Comparison of ENCODE assay signal across 13 cellular contexts in the genomic region with DNA sequence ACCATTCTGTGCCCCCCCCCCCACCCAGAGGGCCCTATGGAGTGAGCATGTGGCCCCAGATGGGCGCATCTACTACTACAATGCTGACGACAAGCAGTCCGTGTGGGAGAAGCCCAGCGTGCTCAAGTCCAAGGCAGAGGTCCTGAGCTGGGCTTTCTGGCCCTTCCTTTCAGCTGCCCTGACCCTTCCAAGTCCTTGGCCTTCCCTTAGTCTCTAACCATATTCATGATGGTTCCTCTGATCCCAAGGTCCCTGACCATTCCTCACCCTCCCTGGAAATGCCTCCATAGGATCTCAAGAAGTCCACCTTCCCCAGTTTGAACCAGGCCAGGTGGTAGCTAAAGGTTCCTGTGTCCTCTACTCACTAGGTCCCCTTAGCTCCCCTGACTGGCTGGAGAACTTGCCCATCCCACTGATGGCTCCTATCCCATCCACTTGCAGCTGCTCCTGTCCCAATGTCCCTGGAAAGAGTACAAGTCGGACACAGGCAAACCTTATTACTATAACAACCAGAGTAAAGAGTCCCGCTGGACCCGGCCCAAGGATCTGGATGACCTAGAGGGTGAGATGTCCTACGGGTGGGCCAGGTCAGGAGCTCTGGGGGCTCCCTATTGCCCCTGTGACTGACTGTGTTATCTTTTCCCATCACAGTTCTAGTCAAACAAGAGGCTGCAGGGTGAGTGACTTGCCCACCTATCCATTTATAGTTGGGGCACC. TPM values are rescaled to one million over a fixed set of nuclear protein-coding genes. Genes with fewer than 3 reads are reported as not detected.
DNase-seq lines count a peak whose midpoint lies in the region; ATAC-seq and TF ChIP-seq lines count a peak whose summit lies in the region.
"Had no signal": no experiment of that assay in that cellular context is flagged by ENCODE, and none has a peak within 500 bp of the region (broad histone marks: within the 10 kb centered on the region; RNA-seq: fewer than 3 reads in every experiment).

No MANE protein-coding gene starts in this region.

- no peak overlapping the region for H4K5ac ChIP-seq in IMR-90 (ENCODE audit: low read depth, low read length)

- H3K14ac ChIP-seq in IMR-90 (replicated peaks; ENCODE audit: low read depth, low read length), result no peak overlapping the region

- H3K36me3 ChIP-seq in IMR-90 (ENCODE audit: control insufficient read depth, insufficient read depth, low read length), result peaks cover 19% of the 10 kb centered on the region

- DNase-seq in CD14-positive monocyte (ENCODE audit: low spot score) (peak; percentile 29), IMR-90 (no peak), neural crest cell (ENCODE audit: low read depth, low spot score) (no peak), AG08396 (ENCODE audit: low spot score) (no peak)
- no peak for DNase-seq in stimulated activated naive B cell treated with anti-CD40 and anti-IgM and Interleukin-4, amounts not matched to agents 10 μg/mL and 1 μg/mL and 100 μg/mL, for 72 hours
- DNase-seq in stimulated activated naive CD4-positive, alpha-beta T cell (lab: John Stamatoyannopoulos, UW), result no peak
- DNase-seq: CD8-positive, alpha-beta memory T cell; DND-41; GDM1; H7 had no signal

- H3K27ac ChIP-seq in IMR-90 (ENCODE audit: insufficient read depth, low read length), result no peak overlapping the region
- H3K27ac ChIP-seq: A549 had no signal

- no peak overlapping the region for H4K8ac ChIP-seq in IMR-90 (ENCODE audit: low read depth in 2 of 2, low read length in 2 of 2)

- H3K27ac Mint-ChIP-seq in CD14-positive monocyte (peak overlapping the region in 1 of 7 donors; percentile 31), neural crest cell (ENCODE audit: unreplicated experiment) (peak overlapping the region; percentile 73)
- peak overlapping the region; percentile 66 for H3K27ac Mint-ChIP-seq in stimulated activated naive B cell treated with anti-CD40 and anti-IgM and Interleukin-4, amounts not matched to agents 10 μg/mL and 1 μg/mL and 100 μg/mL, for 72 hours
- H3K27ac Mint-ChIP-seq: GM23338 had no signal

- H3K79me1 ChIP-seq in IMR-90 (ENCODE audit: low read depth in 1 of 2, low read length in 2 of 2), result peaks cover 0 to 3% of the 10 kb centered on the region in 2 experiments; a peak in 2 of 4 replicates

- H3K9me3 Mint-ChIP-seq in CD14-positive monocyte (no peaks in the 10 kb centered on the region), neural crest cell (no peaks in the 10 kb centered on the region)
- no peaks in the 10 kb centered on the region for H3K9me3 Mint-ChIP-seq in stimulated activated naive B cell treated with anti-CD40 and anti-IgM and Interleukin-4, amounts not matched to agents 10 μg/mL and 1 μg/mL and 100 μg/mL, for 72 hours
- H3K9me3 Mint-ChIP-seq: CD8-positive, alpha-beta memory T cell; GM23338 had no signal

- H3K56ac ChIP-seq in IMR-90 (ENCODE audit: extremely low read depth, insufficient read depth, low read length), result no peak overlapping the region

- H3K4ac ChIP-seq in IMR-90 (ENCODE audit: low read depth, low read length), result no peak overlapping the region

- 94% methylated on average over 4 of the region's 8 CpGs; no CpG with 5 or more reads in 1 of the 2 experiments for WGBS in IMR-90 (ENCODE audit: extremely low coverage in 2 of 2, insufficient read length in 1 of 2), 2 experiments

- H3K18ac ChIP-seq in IMR-90 (ENCODE audit: low read depth, low read length), result no peak overlapping the region

- H2AK5ac ChIP-seq in IMR-90 (ENCODE audit: low read depth, low read length), result no peak overlapping the region

- intact Hi-C loops in CD14-positive monocyte (cut with micrococcal nuclease), result loop anchor here in 1 of 2 donors (10.0 kb wide), 1 partner anchor 202 kb away; no protein-coding TSS in a partner anchor
- intact Hi-C loops in IMR-90 (cut with micrococcal nuclease), result no loop called here

- CTCF ChIA-PET in IMR-90 (lab: Yijun Ruan, JAX), result no interaction called here

- no peak overlapping the region for H2BK15ac ChIP-seq in IMR-90 (ENCODE audit: low read depth, low read length)

- H2AK9ac ChIP-seq in IMR-90 (replicated peaks; ENCODE audit: low read depth, low read length, poor library complexity), result peak overlapping the region; percentile 33

- no peak for TF ChIP-seq RAD21 in IMR-90 (IDR thresholded peaks at IDR 0.05; ENCODE audit: low read length)

- H3K4me2 ChIP-seq in IMR-90 (ENCODE audit: low read depth, low read length), result no peak overlapping the region
- H3K4me2 ChIP-seq: A549, GM23338 had no signal

- ATAC-seq in IMR-90 (ENCODE audit: low read depth), result no peak
- ATAC-seq in stimulated activated naive B cell treated with anti-CD40 and anti-IgM and Interleukin-4, amounts not matched to agents 10 μg/mL and 1 μg/mL and 100 μg/mL, for 72 hours (replicated peaks), result no peak
- ATAC-seq: A549, GM23338 had no signal

- H3K36me3 Mint-ChIP-seq in CD14-positive monocyte (no peaks in the 10 kb centered on the region), neural crest cell (ENCODE audit: low read depth) (no peaks in the 10 kb centered on the region)
- peaks cover 27 to 35% of the 10 kb centered on the region in 2 donors for H3K36me3 Mint-ChIP-seq in stimulated activated naive B cell treated with anti-CD40 and anti-IgM and Interleukin-4, amounts not matched to agents 10 μg/mL and 1 μg/mL and 100 μg/mL, for 72 hours

- in situ Hi-C loops in IMR-90 (cut with MboI; ENCODE audit: low sequenced_read_pairs), result no loop called here

- no peaks in the 10 kb centered on the region for H3K9me3 ChIP-seq in IMR-90 (ENCODE audit: control insufficient read depth, insufficient read depth, low read length)
- H3K9me3 ChIP-seq: A549, Caco-2 had no signal

- H3K9ac ChIP-seq in IMR-90 (ENCODE audit: low read depth, low read length), result no peak overlapping the region

- H3K4me1 ChIP-seq in IMR-90 (ENCODE audit: control insufficient read depth, insufficient read depth, low read length), result peaks cover 5% of the 10 kb centered on the region; the same call in 1 of the 2 replicates
- H3K4me1 ChIP-seq: A549, Caco-2 had no signal

- H3K4me1 Mint-ChIP-seq in CD14-positive monocyte (peaks cover 10% of the 10 kb centered on the region), neural crest cell (peaks cover 27% of the 10 kb centered on the region)
- peaks cover 19 to 24% of the 10 kb centered on the region in 2 donors for H3K4me1 Mint-ChIP-seq in stimulated activated naive B cell treated with anti-CD40 and anti-IgM and Interleukin-4, amounts not matched to agents 10 μg/mL and 1 μg/mL and 100 μg/mL, for 72 hours

- no TSS peak for BruUV-seq in IMR-90 (replicated peaks; lab: Mats Ljungman, UMichigan)

- TF ChIP-seq POLR2A in IMR-90 (IDR thresholded peaks at IDR 0.05; ENCODE audit: low read depth, low read length), result no peak

- H3K9me1 ChIP-seq in IMR-90 (ENCODE audit: insufficient read depth, low read length), result no peaks in the 10 kb centered on the region

- peaks cover 3% of the 10 kb centered on the region; the same call in 1 of the 2 replicates for H4K20me1 ChIP-seq in IMR-90 (ENCODE audit: insufficient read depth, low read length)

- no peaks in the 10 kb centered on the region for H3K27me3 ChIP-seq in IMR-90 (ENCODE audit: control insufficient read depth, insufficient read depth, low read length)

- no peak overlapping the region for H3K4me3 ChIP-seq in IMR-90 (ENCODE audit: insufficient read depth, low read depth, low read length)
- H3K4me3 ChIP-seq: A549, GM23338 had no signal

- H3K27me3 Mint-ChIP-seq in CD14-positive monocyte (ENCODE audit: low read depth in 3 of 3), result peaks cover 0 to 4% (median 3%) of the 10 kb centered on the region in 3 donors
- no peaks in the 10 kb centered on the region for H3K27me3 Mint-ChIP-seq in neural crest cell (ENCODE audit: low read depth)
- H3K27me3 Mint-ChIP-seq in stimulated activated naive B cell treated with anti-CD40 and anti-IgM and Interleukin-4, amounts not matched to agents 10 μg/mL and 1 μg/mL and 100 μg/mL, for 72 hours, result no peaks in the 10 kb centered on the region
- H3K27me3 Mint-ChIP-seq: CD8-positive, alpha-beta memory T cell had no signal

- no peak overlapping the region for H4K91ac ChIP-seq in IMR-90 (ENCODE audit: insufficient read depth, low read depth, low read length)

- dilution Hi-C loops in IMR-90 (cut with HindIII; ENCODE audit: low sequenced_read_pairs, unreplicated experiment), result no loop called here

- no peak overlapping the region for H2BK5ac ChIP-seq in IMR-90 (ENCODE audit: low read depth, low read length, poor library complexity, severe bottlenecking)

- POLR2A ChIA-PET in IMR-90 (lab: Charles Lee; ENCODE audit: unreplicated experiment), result no interaction called here

- no peak overlapping the region for H3K23ac ChIP-seq in IMR-90 (ENCODE audit: low read depth, low read length)

- H2BK20ac ChIP-seq in IMR-90 (ENCODE audit: low read depth, low read length), result no peak overlapping the region

- no peak for TF ChIP-seq CTCF in CD14-positive monocyte (IDR thresholded peaks at IDR 0.05)
- TF ChIP-seq CTCF in IMR-90 (conservative IDR thresholded peaks at IDR 0.05; ENCODE audit: low read depth, low read length), result no peak
- no peak for TF ChIP-seq CTCF in neural crest cell (conservative IDR thresholded peaks at IDR 0.05)

- H2AFZ ChIP-seq in IMR-90 (replicated peaks; ENCODE audit: low read length, poor library complexity), result no peak overlapping the region
- H2AFZ ChIP-seq: GM23338 had no signal

- H3K4me3 Mint-ChIP-seq in CD14-positive monocyte (no peak overlapping the region), neural crest cell (no peak overlapping the region)
- no peak overlapping the region for H3K4me3 Mint-ChIP-seq in stimulated activated naive B cell treated with anti-CD40 and anti-IgM and Interleukin-4, amounts not matched to agents 10 μg/mL and 1 μg/mL and 100 μg/mL, for 72 hours
- H3K4me3 Mint-ChIP-seq: CD8-positive, alpha-beta memory T cell; GM23338 had no signal

- H2BK120ac ChIP-seq in IMR-90 (ENCODE audit: low read depth, low read length), result no peak overlapping the region

TF ChIP-seq in IMR-90, 13 proteins besides CTCF, POLR2A, EP300 and RAD21 (continues in another document):
- TF ChIP-seq RFX5 (IDR thresholded peaks at IDR 0.05; ENCODE audit: low read depth, low read length), result no peak

RNA-seq across cellular contexts. Expression of a gene that starts 9.8 kb away (rescaled TPM):
- polyA plus RNA-seq in CD14-positive monocyte (under 1 TPM; 0.14 to 0.57 TPM), IMR-90 (2012; rRNA removed) (11.0 and 11.8 TPM in 2 replicates)
- total RNA-seq in IMR-90 (2012; rRNA removed) (3.9 and 5.0 TPM in 2 replicates), neural crest cell (24.4 and 27.0 TPM in 2 replicates)
- 5.9 and 7.5 TPM in 2 replicates for polyA plus RNA-seq in IMR-90 (2012; cell fraction: cytosol; rRNA removed)
- 81.2 and 98.0 TPM in 2 replicates for polyA plus RNA-seq in IMR-90 (2012; cell fraction: nucleus; rRNA removed; ENCODE audit: low replicate concordance)

RNA-seq across cellular contexts. Expression of a gene that starts 27.7 kb away (rescaled TPM):
- not detected for polyA plus RNA-seq in CD14-positive monocyte
- 0.18 and 0.28 TPM in 2 replicates for total RNA-seq in IMR-90 (2012; rRNA removed)
- 0.10 TPM in 2 replicates for polyA plus RNA-seq in IMR-90 (2012; rRNA removed)
- 0.10 and 0.12 TPM in 2 replicates for polyA plus RNA-seq in IMR-90 (2012; cell fraction: cytosol; rRNA removed)
- polyA plus RNA-seq in IMR-90 (2012; cell fraction: nucleus; rRNA removed; ENCODE audit: low replicate concordance), result 0.28 and 0.36 TPM in 2 replicates
- 0.28 TPM in 1 of 2 replicates, not detected in the other for total RNA-seq in neural crest cell
- polyA plus RNA-seq: CD8-positive, alpha-beta memory T cell had no signal
